10 cellular contexts compared by ENCODE assay signal in the genomic region with DNA sequence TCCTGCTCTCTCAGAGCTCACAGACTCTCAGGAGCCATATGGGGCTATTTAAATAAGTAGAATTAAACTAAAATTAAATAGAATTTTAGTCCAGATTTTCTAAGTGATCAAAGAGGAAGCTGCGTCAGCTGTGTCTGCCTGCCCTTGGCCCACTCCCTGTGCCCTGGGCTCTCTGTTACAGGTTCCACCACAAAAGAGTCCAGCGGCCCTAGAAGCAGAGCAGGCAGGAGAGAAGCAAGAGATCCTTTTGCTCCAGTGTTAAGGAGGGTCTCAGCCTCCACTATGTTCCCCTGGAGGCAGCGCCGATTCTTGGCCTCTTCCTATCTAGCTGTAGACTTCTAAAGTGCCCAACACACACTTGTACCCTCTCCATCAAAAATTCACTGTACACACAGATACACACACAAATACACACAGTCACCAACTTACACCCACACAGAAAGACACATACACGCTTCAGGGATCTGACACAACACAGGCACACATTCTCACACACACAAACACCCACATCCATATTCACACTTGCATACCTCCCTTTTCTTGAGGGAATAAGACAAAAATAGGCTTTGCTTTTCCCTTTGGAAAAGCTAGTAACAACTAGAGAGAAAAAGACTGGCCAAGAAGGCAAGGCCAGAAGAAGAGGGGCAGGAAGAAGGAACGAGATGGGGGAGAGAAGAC. TPM values are rescaled to one million over a fixed set of nuclear protein-coding genes. Genes with fewer than 3 reads are reported as not detected.
DNase-seq lines count a peak whose midpoint lies in the region; ATAC-seq, FAIRE-seq and TF ChIP-seq lines count a peak whose summit lies in the region.
"Had no signal": no experiment of that assay in that cellular context is flagged by ENCODE, and none has a peak within 500 bp of the region (broad histone marks: within the 10 kb centered on the region; RNA-seq: fewer than 3 reads in every experiment).

No MANE protein-coding gene starts in this region.

- no peak overlapping the region for H3K23ac ChIP-seq in H1 (ENCODE audit: insufficient read length)

- H3K79me2 ChIP-seq in H1 (ENCODE audit: control insufficient read depth in 1 of 2, insufficient read depth in 2 of 2, low read length in 2 of 2), result no peaks in the 10 kb centered on the region
- peaks cover 6% of the 10 kb centered on the region; the same call in 1 of the 2 replicates for H3K79me2 ChIP-seq in GM23248 (ENCODE audit: insufficient read depth)

- H3K4me1 ChIP-seq in Peyer's patch (peaks cover 13 to 54% (median 36%) of the 10 kb centered on the region in 4 donors), H1 (replicated peaks in 1 of 4; ENCODE audit: control insufficient read depth in 3 of 4, insufficient read depth in 4 of 4, low read length in 3 of 4) (peaks cover 0 to 4% (median 1%) of the 10 kb centered on the region in 4 experiments; a peak in 4 of 7 replicates), GM23248 (ENCODE audit: insufficient read depth) (0 out of 2 replicates have a peak, but pooled peaks cover 4% of the 10 kb centered on the region)
- H3K4me1 ChIP-seq: prostate gland had no signal

- TF ChIP-seq RAD21 in H1 (IDR thresholded peaks at IDR 0.05 in 1 of 2, conservative IDR thresholded peaks at IDR 0.05 in 1 of 2; ENCODE audit: low read depth in 2 of 2, low read length in 2 of 2), result no peak

- H3K36me3 ChIP-seq in GM06990 (ENCODE audit: control insufficient read depth, insufficient read depth, low read length), result no peaks in the 10 kb centered on the region
- H3K36me3 ChIP-seq in Peyer's patch, result no peaks in the 10 kb centered on the region
- no peaks in the 10 kb centered on the region for H3K36me3 ChIP-seq in H1 (ENCODE audit: control insufficient read depth in 2 of 4, insufficient read depth in 4 of 4, low read length in 3 of 4)
- H3K36me3 ChIP-seq in GM23248 (ENCODE audit: low read depth), result no peaks in the 10 kb centered on the region
- H3K36me3 ChIP-seq: prostate gland had no signal

- TF ChIP-seq EP300 in H1 (IDR thresholded peaks at IDR 0.05; ENCODE audit: borderline replicate concordance in 1 of 2, low read depth in 2 of 2, low read length in 2 of 2), result no peak

- H3F3A ChIP-seq in GM23248 (ENCODE audit: insufficient read depth), result peaks cover 9% of the 10 kb centered on the region; the same call in 1 of the 2 replicates

- H3K27me3 ChIP-seq in GM06990 (replicated peaks; ENCODE audit: control insufficient read depth, insufficient read depth, low read length) (no peaks in the 10 kb centered on the region), Peyer's patch (no peaks in the 10 kb centered on the region), H1 (replicated peaks in 1 of 4; ENCODE audit: control insufficient read depth in 3 of 4, extremely low read depth in 1 of 4, insufficient read depth in 3 of 4, low read length in 3 of 4) (no peaks in the 10 kb centered on the region; a peak in 2 of 7 replicates), GM23248 (replicated peaks; ENCODE audit: insufficient read depth) (no peaks in the 10 kb centered on the region)

- H3K9ac ChIP-seq in H1 (replicated peaks in 1 of 4; ENCODE audit: extremely low read depth in 1 of 4, low read depth in 3 of 4, low read length in 3 of 4) (no peak overlapping the region), GM23248 (no peak overlapping the region)

- H3K79me1 ChIP-seq in H1 (ENCODE audit: low read depth, low read length), result no peaks in the 10 kb centered on the region

- no peak overlapping the region for H2BK5ac ChIP-seq in H1 (ENCODE audit: low read depth, low read length)

- ATAC-seq in HG02759 (IDR thresholded peaks at IDR 0.05; ENCODE audit: unreplicated experiment), result no peak
- no peak for ATAC-seq in HG02623 (IDR thresholded peaks at IDR 0.05; ENCODE audit: unreplicated experiment)

- no peak overlapping the region for H2BK12ac ChIP-seq in H1 (ENCODE audit: low read depth, low read length)

- no peak overlapping the region for H2AFZ ChIP-seq in H1 (ENCODE audit: low read length)
- H2AFZ ChIP-seq in GM23248, result no peak overlapping the region

- no peak for TF ChIP-seq POLR2A in Peyer's patch (IDR thresholded peaks at IDR 0.05)
- no peak for TF ChIP-seq POLR2A in H1 (IDR thresholded peaks at IDR 0.05; ENCODE audit: control extremely low read depth in 1 of 2, low read depth in 2 of 2, low read length in 2 of 2)

- H4K20me1 ChIP-seq in H1 (replicated peaks in 1 of 2; ENCODE audit: control insufficient read depth in 1 of 2, insufficient read depth in 2 of 2, low read length in 2 of 2), result no peaks in the 10 kb centered on the region
- no peaks in the 10 kb centered on the region for H4K20me1 ChIP-seq in GM23248 (ENCODE audit: insufficient read depth)

- H3K4ac ChIP-seq in H1 (replicated peaks; ENCODE audit: insufficient read length, low read depth, low read length), result no peak overlapping the region

- no peak overlapping the region for H3K18ac ChIP-seq in H1 (ENCODE audit: extremely low read depth, low read length)

- H2BK120ac ChIP-seq in H1 (replicated peaks; ENCODE audit: low read depth, low read length), result no peak overlapping the region

- no peaks in the 10 kb centered on the region for H3K9me2 ChIP-seq in GM23248 (ENCODE audit: insufficient read depth)

- H4K91ac ChIP-seq in H1 (replicated peaks; ENCODE audit: insufficient read length, low read length), result no peak overlapping the region

- in situ Hi-C loops in GM23248 (cut with MboI), result no loop called here

- H3K4me3 ChIP-seq in GM06990 (replicated peaks; ENCODE audit: low read depth, low read length) (peak overlapping the region; percentile 86), Peyer's patch (peak overlapping the region in 3 of 4 donors; percentile 14 to 39 (median 29)), H1 (ENCODE audit: extremely low read depth in 1 of 4, insufficient read depth in 2 of 4, low read depth in 3 of 4, low read length in 4 of 4) (no peak overlapping the region), skeletal muscle cell (ENCODE audit: low read depth, low read length) (peak overlapping the region; percentile 32), GM23248 (no peak overlapping the region)
- H3K4me3 ChIP-seq: prostate gland had no signal

- H3K27ac ChIP-seq in Peyer's patch, result peak overlapping the region; percentile 67 to 84 (median 78)
- no peak overlapping the region for H3K27ac ChIP-seq in H1 (ENCODE audit: low read depth, low read length)
- H3K27ac ChIP-seq in GM23248, result no peak overlapping the region

- no peak overlapping the region for H2BK20ac ChIP-seq in H1 (ENCODE audit: low read length)

- H3K9me3 ChIP-seq in Peyer's patch (no peaks in the 10 kb centered on the region), H1 (ENCODE audit: insufficient read depth in 2 of 2, low read depth in 1 of 2, low read length in 1 of 2) (no peaks in the 10 kb centered on the region), GM23248 (ENCODE audit: low read depth) (no peaks in the 10 kb centered on the region)
- H3K9me3 ChIP-seq: prostate gland had no signal

- POLR2A ChIA-PET in H1 (lab: Charles Lee; ENCODE audit: partially characterized antibody), result interaction anchor here (1.6 to 1.9 kb wide), 3 partner anchors 10 to 66 kb away, joined by 4 to 6 read pairs (median 4); a partner anchor contains a TSS

- 0 out of 2 replicates have a peak overlapping the region, but pooled peaks have one; percentile 24 for H2AK5ac ChIP-seq in H1 (ENCODE audit: low read depth, low read length)

- H3K14ac ChIP-seq in H1 (ENCODE audit: insufficient read length), result no peak overlapping the region

- no peaks in the 10 kb centered on the region; the same call in 1 of the 2 replicates for H3K23me2 ChIP-seq in H1 (ENCODE audit: low read depth, low read length)

- H4K5ac ChIP-seq in H1 (ENCODE audit: insufficient read length, low read depth, low read length), result no peak overlapping the region

- 93% methylated on average over 6 of the region's 6 CpGs; no CpG with 5 or more reads in 1 of the 2 experiments for WGBS in H1 (ENCODE audit: extremely low coverage in 1 of 2, insufficient coverage in 1 of 2, insufficient read length in 1 of 2, insufficient replicate concordance in 2 of 2, low coverage in 1 of 2, low lambda C conversion rate in 2 of 2, missing lambda C conversion rate in 1 of 2), 2 experiments
- 86 to 93% methylated on average over 6 of the region's 6 CpGs for WGBS in GM23248 (ENCODE audit: low coverage in 1 of 2, low lambda C conversion rate in 2 of 2, missing lambda C conversion rate in 2 of 2), 2 experiments

- H4K8ac ChIP-seq in H1 (ENCODE audit: extremely low read depth, insufficient read depth, low read length), result no peak overlapping the region

- no peak for FAIRE-seq in H1 (lab: Jason Lieb, UNC)

- H2BK15ac ChIP-seq in H1 (ENCODE audit: low read length), result 0 out of 2 replicates have a peak overlapping the region, but pooled peaks have one; percentile 46

- no peak for DNase-seq in GM06990 (ENCODE audit: extremely low read depth, insufficient read length)
- DNase-seq in Peyer's patch, result peak in 1 of 3 donors; percentile 50
- DNase-seq in H1 (ENCODE audit: low read depth in 1 of 2, low spot score in 2 of 2), result no peak
- no peak for DNase-seq in skeletal muscle cell (ENCODE audit: low read depth)
- DNase-seq in GM23248, result no peak
- DNase-seq in NOMO-1 (lab: John Stamatoyannopoulos, UW; ENCODE audit: unreplicated experiment in 2 of 2), result no peak
- DNase-seq: H9 had no signal

- no peak overlapping the region for H3K56ac ChIP-seq in H1 (replicated peaks; ENCODE audit: insufficient read length, low read depth, low read length)

- no peak overlapping the region for H3K4me2 ChIP-seq in H1 (ENCODE audit: insufficient read depth in 1 of 2, low read depth in 2 of 2, low read length in 2 of 2)
- no peak overlapping the region for H3K4me2 ChIP-seq in GM23248 (ENCODE audit: unreplicated experiment)

- CTCF ChIA-PET in H1 (lab: Charles Lee; ENCODE audit: partially characterized antibody), result interaction anchor here (1.0 to 6.1 kb wide), 11 partner anchors 10 to 152 kb away, joined by 3 to 39 read pairs (median 5); no protein-coding TSS in a partner anchor

- no peak for TF ChIP-seq CTCF in GM06990 (IDR thresholded peaks at IDR 0.05; ENCODE audit: insufficient read depth, low read length, poor library complexity, severe bottlenecking)
- TF ChIP-seq CTCF in Peyer's patch (IDR thresholded peaks at IDR 0.05), result no peak
- TF ChIP-seq CTCF in H1 (IDR thresholded peaks at IDR 0.05; ENCODE audit: control extremely low read depth in 1 of 3, insufficient read depth in 1 of 3, low read depth in 1 of 3, low read length in 3 of 3), result no peak

RNA-seq across cellular contexts. Expression of a gene that starts 5.5 kb away (rescaled TPM):
- total RNA-seq in Peyer's patch, result 100 to 1,000 TPM; 191 to 352 (median 266) TPM
- 31.9 and 33.9 TPM in 2 replicates for total RNA-seq in H1 (2021; fragmentation: NEBNext Ultra II Directional; extraction: Animal tissue kit (Norgen Biotek cat#: 25700))
- polyA plus RNA-seq in H1 (2011; rRNA removed) (14.2 and 19.2 TPM in 2 replicates), GM23248 (2016; fragmentation: Nextera tagmentation; extraction: Ambion mirVana) (43.1 and 43.2 TPM in 2 replicates)
- 23.3 TPM for polyA plus RNA-seq in H1 (2011; cell fraction: cytosol; rRNA removed)
- 28.8 TPM for polyA plus RNA-seq in H1 (2011; cell fraction: nucleus; rRNA removed)
- polyA plus RNA-seq in H1 (2012, experiment 1 of 2), result 23.3 to 34.6 TPM (median 31.3 TPM) in 4 replicates
- 28.0 TPM for polyA plus RNA-seq in H1 (2012, experiment 2 of 2)
- polyA plus RNA-seq in H1 (2013, experiment 1 of 2), result 15.3 TPM
- 15.4 TPM for polyA plus RNA-seq in H1 (2013, experiment 2 of 2)
- 18.7 and 25.1 TPM in 2 replicates for polyA minus RNA-seq in H1 (2011; rRNA and poly(A)+ RNA removed)
- 28.8 TPM for polyA minus RNA-seq in H1 (2011; cell fraction: cytosol; rRNA and poly(A)+ RNA removed)
- polyA minus RNA-seq in H1 (2011; cell fraction: nucleus; rRNA and poly(A)+ RNA removed), result 28.5 TPM
- 88.8 and 92.1 TPM in 2 replicates for total RNA-seq in GM23248 (2014; rRNA removed; shearing (Covaris generic))

Comparison
In these comparisons a context has a peak if more than half of its experiments do, and no peak if none do; other contexts are left out.
1. H3K4me3 ChIP-seq: peak in GM06990 (single experiment), Peyer's patch (3 of 4) and skeletal muscle cell (single experiment); none in H1 (0 of 4) and GM23248 (single experiment).
2. H3K27ac ChIP-seq: peak in Peyer's patch (4 of 4); none in H1 (single experiment) and GM23248 (single experiment).